ENCODE assay signal across 2 cellular contexts in the genomic region with DNA sequence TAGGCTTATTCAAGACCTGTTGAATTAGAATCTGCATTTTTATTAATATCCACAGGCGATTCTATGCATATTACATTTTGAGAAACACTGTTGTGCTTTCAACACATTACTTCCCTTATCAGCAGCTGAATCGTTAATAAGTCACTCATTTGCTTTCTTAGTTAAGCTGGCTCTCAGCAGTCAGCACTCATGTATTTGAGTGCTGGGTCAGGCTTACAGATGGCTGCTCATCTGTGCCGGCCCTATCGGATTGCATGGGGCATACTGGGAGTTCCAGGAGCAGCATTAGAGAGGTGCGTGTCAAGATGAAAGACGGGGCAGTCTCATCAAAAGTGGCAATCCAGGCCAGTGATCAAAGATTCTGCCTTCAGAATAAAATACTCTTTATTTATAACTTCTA.
TF ChIP-seq lines count a peak whose summit lies in the region.

No MANE protein-coding gene starts in this region.

TF ChIP-seq in H1, 55 proteins besides CTCF, POLR2A, EP300 and RAD21:
- TF ChIP-seq BACH1 (IDR thresholded peaks at IDR 0.05; ENCODE audit: low read length) (no peak), FOSL1 (IDR thresholded peaks at IDR 0.05; ENCODE audit: insufficient read depth, low read depth, low read length) (no peak), PHF8 (conservative IDR thresholded peaks at IDR 0.05; ENCODE audit: low read depth, low read length) (no peak), KDM1A (IDR thresholded peaks at IDR 0.05; ENCODE audit: borderline replicate concordance, low read length) (no peak), TAF1 (IDR thresholded peaks at IDR 0.05; ENCODE audit: low read depth, low read length) (no peak), CHD2 (IDR thresholded peaks at IDR 0.05; ENCODE audit: low read length) (no peak), JUN (IDR thresholded peaks at IDR 0.05; ENCODE audit: low read depth, low read length) (no peak), GTF2F1 (IDR thresholded peaks at IDR 0.05; ENCODE audit: borderline replicate concordance, low read depth, low read length) (no peak), CBX8 (IDR thresholded peaks at IDR 0.05; ENCODE audit: borderline replicate concordance, low read depth, low read length) (no peak), NRF1 (IDR thresholded peaks at IDR 0.05; ENCODE audit: low read depth, low read length) (no peak), TCF12 (IDR thresholded peaks at IDR 0.05; ENCODE audit: low read depth, low read length) (no peak), TEAD4 (IDR thresholded peaks at IDR 0.05; ENCODE audit: low read depth, low read length) (no peak), SP1 (IDR thresholded peaks at IDR 0.05; ENCODE audit: low read depth, low read length) (no peak), POU5F1 (IDR thresholded peaks at IDR 0.05; ENCODE audit: low read depth, low read length) (no peak), SP4 (IDR thresholded peaks at IDR 0.05; ENCODE audit: low read length) (no peak), RBBP5 (IDR thresholded peaks at IDR 0.05; ENCODE audit: borderline replicate concordance, low read depth, low read length) (no peak), SUZ12 (IDR thresholded peaks at IDR 0.05; ENCODE audit: low read length) (no peak), SP2 (IDR thresholded peaks at IDR 0.05; ENCODE audit: low read length) (no peak)

TF ChIP-seq in GM12891, 5 proteins besides CTCF, POLR2A, EP300 and RAD21:
- TF ChIP-seq SPI1 (IDR thresholded peaks at IDR 0.05; ENCODE audit: low read depth, low read length) (no peak), POU2F2 (IDR thresholded peaks at IDR 0.05; ENCODE audit: low read depth, low read length) (no peak), TAF1 (IDR thresholded peaks at IDR 0.05; ENCODE audit: low read depth, low read length) (no peak), POLR2AphosphoS5 (IDR thresholded peaks at IDR 0.05; ENCODE audit: low read depth, low read length) (no peak), PAX5 (IDR thresholded peaks at IDR 0.05; ENCODE audit: insufficient read depth, low read length, severe bottlenecking) (no peak)
